ENCODE assay signal across 8 cellular contexts in genomic region chr10:93445097-93445960, GRCh38. TPM values are rescaled to one million over a fixed set of nuclear protein-coding genes. Genes with fewer than 3 reads are reported as not detected.
A peak's percentile ranks its signal among the peaks of the same experiment; 100 is the strongest.
DNase-seq lines count a peak whose midpoint lies in the region; ATAC-seq and TF ChIP-seq lines count a peak whose summit lies in the region.

No MANE protein-coding gene starts in this region.

- H3K4me3 ChIP-seq in ascending aorta (no peak overlapping the region), right atrium auricular region (no peak overlapping the region)

- intact Hi-C loops in ascending aorta (cut with DNase I): loop anchor here (1.0 kb wide), 1 partner anchor 13 kb away; no protein-coding TSS in a partner anchor

- DNase-seq in DMS153 (lab: John Stamatoyannopoulos, UW) (peak; percentile 97), NCI-H2081 treated with DMSO at 0.1 percent for 48 hours (lab: John Stamatoyannopoulos, UW) (peak; percentile 72), ascending aorta (ENCODE audit: low spot score in 2 of 2) (peak; percentile 89 to 97), right atrium auricular region (ENCODE audit: low spot score) (peak; percentile 96), pulmonary artery endothelial cell (ENCODE audit: low read depth, low spot score) (peak; percentile 96), T-helper 1 cell (no peak)
- no peak for DNase-seq in activated CD8-positive, alpha-beta memory T cell treated with anti-CD3 and anti-CD28 coated beads, Interleukin-2, amount 10 ng/mL, durations not matched to agents 7 days and 5 days

- TF ChIP-seq CTCF in ascending aorta (IDR thresholded peaks at IDR 0.05) (no peak), right atrium auricular region (IDR thresholded peaks at IDR 0.05) (no peak)

- H3K27me3 ChIP-seq in ascending aorta: no peaks in the 10 kb centered on the region
- H3K27me3 ChIP-seq in right atrium auricular region: no peaks in the 10 kb centered on the region

- ATAC-seq in activated CD8-positive, alpha-beta memory T cell treated with anti-CD3 and anti-CD28 coated beads, Interleukin-2, amount 10 ng/mL, durations not matched to agents 7 days and 5 days: no peak
- no peak for ATAC-seq in GM18861 (IDR thresholded peaks at IDR 0.05; ENCODE audit: unreplicated experiment)

- H3K27ac Mint-ChIP-seq in activated CD8-positive, alpha-beta memory T cell treated with anti-CD3 and anti-CD28 coated beads, Interleukin-2, amount 10 ng/mL, durations not matched to agents 7 days and 5 days: no peak overlapping the region

- H3K4me1 ChIP-seq in ascending aorta: peaks cover 8 to 38% of the 10 kb centered on the region in 2 donors
- H3K4me1 ChIP-seq in right atrium auricular region: peaks cover 0 to 30% of the 10 kb centered on the region in 2 donors

- no peaks in the 10 kb centered on the region for H3K27me3 Mint-ChIP-seq in activated CD8-positive, alpha-beta memory T cell treated with anti-CD3 and anti-CD28 coated beads, Interleukin-2, amount 10 ng/mL, durations not matched to agents 7 days and 5 days

- no peaks in the 10 kb centered on the region for H3K9me3 Mint-ChIP-seq in activated CD8-positive, alpha-beta memory T cell treated with anti-CD3 and anti-CD28 coated beads, Interleukin-2, amount 10 ng/mL, durations not matched to agents 7 days and 5 days (ENCODE audit: low read depth)

- peaks cover 2% of the 10 kb centered on the region for H3K4me1 Mint-ChIP-seq in activated CD8-positive, alpha-beta memory T cell treated with anti-CD3 and anti-CD28 coated beads, Interleukin-2, amount 10 ng/mL, durations not matched to agents 7 days and 5 days

- CTCF ChIA-PET in activated CD8-positive, alpha-beta memory T cell treated with anti-CD3 and anti-CD28 coated beads, Interleukin-2, amount 10 ng/mL, durations not matched to agents 7 days and 5 days (lab: Charles Lee): interaction anchor here (1.2 kb wide), 1 partner anchor 37 kb away, joined by 4 read pairs; the partner anchor contains the start of gene MYOF

- H3K27ac ChIP-seq in ascending aorta (peak overlapping the region; percentile 72 to 86), right atrium auricular region (peak overlapping the region; percentile 63 to 69)

- H3K9me3 ChIP-seq in ascending aorta (no peaks in the 10 kb centered on the region), right atrium auricular region (no peaks in the 10 kb centered on the region)

- H3K36me3 Mint-ChIP-seq in activated CD8-positive, alpha-beta memory T cell treated with anti-CD3 and anti-CD28 coated beads, Interleukin-2, amount 10 ng/mL, durations not matched to agents 7 days and 5 days: peaks cover 1% of the 10 kb centered on the region

- H3K4me3 Mint-ChIP-seq in activated CD8-positive, alpha-beta memory T cell treated with anti-CD3 and anti-CD28 coated beads, Interleukin-2, amount 10 ng/mL, durations not matched to agents 7 days and 5 days: no peak overlapping the region

- peaks cover 12 to 20% of the 10 kb centered on the region in 2 donors for H3K36me3 ChIP-seq in ascending aorta
- no peaks in the 10 kb centered on the region for H3K36me3 ChIP-seq in right atrium auricular region

RNA-seq across cellular contexts. Expression of gene MYOF, which starts 36.8 kb away (rescaled TPM):
- 68.2 TPM for total RNA-seq in ascending aorta
- 10 to 100 TPM; 13.4 to 14.1 TPM for total RNA-seq in right atrium auricular region
- 243 and 321 TPM in 2 replicates for total RNA-seq in pulmonary artery endothelial cell
- 1 to 10 TPM; 5.5 to 6.6 TPM for total RNA-seq in activated CD8-positive, alpha-beta memory T cell treated with anti-CD3 and anti-CD28 coated beads, Interleukin-2, amount 10 ng/mL, durations not matched to agents 7 days and 5 days

RNA-seq across cellular contexts. Expression of gene CEP55, which starts 51.1 kb away (rescaled TPM):
- not detected for total RNA-seq in ascending aorta
- 1 to 10 TPM in 1 of 2 donors, under 1 TPM in 1; 0.24 to 1.8 TPM for total RNA-seq in right atrium auricular region
- 43.5 and 92.2 TPM in 2 replicates for total RNA-seq in pulmonary artery endothelial cell
- total RNA-seq in activated CD8-positive, alpha-beta memory T cell treated with anti-CD3 and anti-CD28 coated beads, Interleukin-2, amount 10 ng/mL, durations not matched to agents 7 days and 5 days: 10 to 100 TPM; 75.6 to 79.3 TPM

Comparison
In these comparisons a context has a peak if more than half of its experiments do, and no peak if none do; other contexts are left out.
1. DNase-seq: peak in DMS153 (single experiment), NCI-H2081 treated with DMSO at 0.1 percent for 48 hours (single experiment), ascending aorta (2 of 2), right atrium auricular region (single experiment) and pulmonary artery endothelial cell (single experiment); none in T-helper 1 cell (0 of 5) and activated CD8-positive, alpha-beta memory T cell treated with anti-CD3 and anti-CD28 coated beads, Interleukin-2, amount 10 ng/mL, durations not matched to agents 7 days and 5 days (single experiment).
2. RNA of gene CEP55, which starts 51.1 kb away (total RNA-seq): 75.6 to 79.3 TPM in activated CD8-positive, alpha-beta memory T cell treated with anti-CD3 and anti-CD28 coated beads, Interleukin-2, amount 10 ng/mL, durations not matched to agents 7 days and 5 days and 43.5 to 92.2 TPM in pulmonary artery endothelial cell; 0.24 to 1.8 TPM in right atrium auricular region and not detected in ascending aorta (single experiment); every median in the first group is over 10 times any median in the second.